8 cellular contexts compared by ENCODE assay signal in the genomic region with DNA sequence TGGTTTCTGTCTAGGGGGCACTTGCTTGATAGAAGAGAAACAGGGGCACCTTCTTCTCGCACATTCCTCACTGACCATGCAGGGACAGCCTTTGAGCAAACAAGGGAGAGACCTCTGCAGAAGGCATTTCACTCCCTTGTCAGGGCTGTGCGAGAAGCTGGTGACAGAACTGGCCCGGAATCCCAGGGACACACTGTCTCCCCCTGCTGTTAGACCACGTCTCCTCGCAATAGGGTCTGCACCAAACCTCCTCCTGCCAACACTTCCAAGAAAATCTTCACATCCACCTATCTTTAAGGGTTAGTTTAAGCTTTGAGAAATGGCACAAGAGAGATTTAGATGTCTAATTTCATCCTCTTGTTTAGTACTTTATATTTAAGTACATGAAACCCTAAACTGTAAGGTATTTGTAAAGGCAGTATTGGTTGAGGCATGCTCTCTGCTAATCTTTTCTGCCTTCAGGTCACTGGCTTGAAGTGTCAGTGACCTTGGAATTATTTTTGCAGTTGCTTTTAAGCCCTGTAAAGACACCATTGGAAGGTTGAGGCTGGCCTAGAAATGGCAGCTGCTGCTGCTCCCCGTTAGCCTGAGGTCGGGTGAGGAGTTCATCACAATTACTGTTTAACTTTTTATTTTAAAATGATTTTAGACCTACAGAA. TPM values are rescaled to one million over a fixed set of nuclear protein-coding genes. Genes with fewer than 3 reads are reported as not detected.
DNase-seq lines count a peak whose midpoint lies in the region; ATAC-seq and TF ChIP-seq lines count a peak whose summit lies in the region.

No MANE protein-coding gene starts in this region.

- H2AFZ ChIP-seq in Karpas-422 (ENCODE audit: low read length) (no peak overlapping the region), smooth muscle cell (ENCODE audit: low read depth) (no peak overlapping the region)

- no peak for TF ChIP-seq POLR2A in sigmoid colon (IDR thresholded peaks at IDR 0.05)

- H3K27ac ChIP-seq in Karpas-422 (ENCODE audit: low read length) (no peak overlapping the region), cardiac muscle cell (peak overlapping the region; percentile 100), smooth muscle cell (ENCODE audit: low read depth) (no peak overlapping the region), sigmoid colon (no peak overlapping the region)

- WGBS in smooth muscle cell (ENCODE audit: low lambda C conversion rate): 43% methylated on average over 7 of the region's 7 CpGs
- 48 to 51% methylated on average over 7 of the region's 7 CpGs for WGBS in sigmoid colon, 2 donors

- H3K9me2 ChIP-seq in Karpas-422 (replicated peaks; ENCODE audit: insufficient read depth, low read length): no peaks in the 10 kb centered on the region

- intact Hi-C loops in sigmoid colon (cut with DNase I): no loop called here

- H3K4me1 ChIP-seq in Karpas-422 (ENCODE audit: low read length) (no peaks in the 10 kb centered on the region), cardiac muscle cell (ENCODE audit: low read depth) (peaks cover 50% of the 10 kb centered on the region), smooth muscle cell (ENCODE audit: low read depth) (no peaks in the 10 kb centered on the region), sigmoid colon (peaks cover 0 to 17% (median 2%) of the 10 kb centered on the region in 4 donors)

- TF ChIP-seq CTCF in cardiac muscle cell (IDR thresholded peaks at IDR 0.05; ENCODE audit: low read depth, low read length) (peak; percentile 72), smooth muscle cell (IDR thresholded peaks at IDR 0.05; ENCODE audit: borderline replicate concordance, insufficient read depth, poor library complexity, severe bottlenecking) (peak; percentile 51), sigmoid colon (IDR thresholded peaks at IDR 0.05) (peak in 1 of 4 experiments; percentile 27)

- H3K4me3 ChIP-seq in Karpas-422 (ENCODE audit: low read length) (no peak overlapping the region), cardiac muscle cell (no peak overlapping the region), smooth muscle cell (no peak overlapping the region), sigmoid colon (no peak overlapping the region)

- H3K9ac ChIP-seq in Karpas-422 (ENCODE audit: low read length) (no peak overlapping the region), smooth muscle cell (ENCODE audit: low read depth) (no peak overlapping the region)

- H3K9me3 ChIP-seq in Karpas-422 (ENCODE audit: low read length) (no peaks in the 10 kb centered on the region), cardiac muscle cell (ENCODE audit: low read depth) (no peaks in the 10 kb centered on the region), smooth muscle cell (replicated peaks; ENCODE audit: low read depth) (no peaks in the 10 kb centered on the region), sigmoid colon (no peaks in the 10 kb centered on the region)

- TF ChIP-seq EP300 in sigmoid colon (IDR thresholded peaks at IDR 0.05): no peak

- H3K79me2 ChIP-seq in Karpas-422 (ENCODE audit: low read length): no peaks in the 10 kb centered on the region
- H3K79me2 ChIP-seq in smooth muscle cell (ENCODE audit: low read depth): no peaks in the 10 kb centered on the region

- peak; percentile 46 for DNase-seq in DMS 273 (lab: John Stamatoyannopoulos, UW; ENCODE audit: unreplicated experiment)
- DNase-seq in DMS 273 treated with DMSO at 0.1 percent for 48 hours (lab: John Stamatoyannopoulos, UW): no peak
- DNase-seq in Karpas-422: peak; percentile 60
- DNase-seq in activated CD4-positive, alpha-beta T cell treated with anti-CD3 and anti-CD28 coated beads, Interleukin-2, amount 50 U/mL, for 48 hours: peak; percentile 36 to 46
- DNase-seq in cardiac muscle cell (ENCODE audit: low read depth in 1 of 2, low spot score in 1 of 2): peak; percentile 46 to 87
- no peak for DNase-seq in smooth muscle cell (lab: John Stamatoyannopoulos, UW; ENCODE audit: unreplicated experiment)
- DNase-seq in sigmoid colon: no peak

- H3K27me3 ChIP-seq in Karpas-422 (ENCODE audit: low read length) (no peaks in the 10 kb centered on the region), cardiac muscle cell (no peaks in the 10 kb centered on the region), smooth muscle cell (ENCODE audit: low read depth) (no peaks in the 10 kb centered on the region), sigmoid colon (no peaks in the 10 kb centered on the region)

- H3K4me2 ChIP-seq in Karpas-422 (ENCODE audit: low read depth, low read length, poor library complexity, severe bottlenecking): no peak overlapping the region
- H3K4me2 ChIP-seq in smooth muscle cell: no peak overlapping the region

- H4K20me1 ChIP-seq in Karpas-422 (ENCODE audit: insufficient read depth, low read depth, low read length) (no peaks in the 10 kb centered on the region), smooth muscle cell (ENCODE audit: low read depth) (no peaks in the 10 kb centered on the region)

- H3F3A ChIP-seq in smooth muscle cell (ENCODE audit: low read depth): no peaks in the 10 kb centered on the region

- no peak for ATAC-seq in HG02678 (IDR thresholded peaks at IDR 0.05; ENCODE audit: unreplicated experiment)

- H3K36me3 ChIP-seq in Karpas-422 (ENCODE audit: insufficient read depth, low read length): no peaks in the 10 kb centered on the region
- H3K36me3 ChIP-seq in cardiac muscle cell: no peaks in the 10 kb centered on the region
- H3K36me3 ChIP-seq in smooth muscle cell (ENCODE audit: low read depth): no peaks in the 10 kb centered on the region
- H3K36me3 ChIP-seq in sigmoid colon: no peaks in the 10 kb centered on the region

RNA-seq across cellular contexts. Expression of a gene that starts 37.0 kb away (rescaled TPM):
- not detected in 2 replicates for total RNA-seq in Karpas-422 (2014; rRNA removed; shearing (Covaris generic); ENCODE audit: low replicate concordance)
- total RNA-seq in cardiac muscle cell (23.0 and 28.5 TPM in 2 replicates), smooth muscle cell (under 0.01 and 0.09 TPM in 2 replicates), sigmoid colon (1 to 10 TPM; 4.9 to 7.8 (median 6.0) TPM)
- polyA plus RNA-seq in cardiac muscle cell (12.7 and 19.2 TPM in 2 replicates), smooth muscle cell (0.09 and 0.27 TPM in 2 replicates), sigmoid colon (under 1 TPM in 2 of 3 donors, not detected in 1; 0.23 to 0.64 TPM)

Comparison
In these comparisons a context has a peak if more than half of its experiments do, and no peak if none do; other contexts are left out.
1. DNase-seq: peak in DMS 273 (single experiment), Karpas-422 (single experiment), activated CD4-positive, alpha-beta T cell treated with anti-CD3 and anti-CD28 coated beads, Interleukin-2, amount 50 U/mL, for 48 hours (2 of 2) and cardiac muscle cell (2 of 2); none in DMS 273 treated with DMSO at 0.1 percent for 48 hours (single experiment), smooth muscle cell (single experiment) and sigmoid colon (single experiment).